Comparison of ENCODE assay signal across 8 cellular contexts in genomic region chr11:71447791-71448256, GRCh38. TPM values are rescaled to one million over a fixed set of nuclear protein-coding genes. Genes with fewer than 3 reads are reported as not detected.
DNase-seq lines count a peak whose midpoint lies in the region; ATAC-seq and TF ChIP-seq lines count a peak whose summit lies in the region.

No MANE protein-coding gene starts in this region.

- H3K36me3 ChIP-seq in BJ (ENCODE audit: control insufficient read depth, insufficient read depth, low read length) = peaks cover 9% of the 10 kb centered on the region
- H3K36me3 ChIP-seq in SJSA1 = peaks cover 3% of the 10 kb centered on the region; the same call in 1 of the 2 replicates
- peaks cover 46% of the 10 kb centered on the region for H3K36me3 ChIP-seq in iPS-20b (ENCODE audit: insufficient read depth, low read depth, low read length)
- peaks cover 0 to 30% (median 15%) of the 10 kb centered on the region in 6 donors for H3K36me3 ChIP-seq in spleen

- in situ Hi-C loops in astrocyte of the spinal cord (cut with HindIII; ENCODE audit: low sequenced_read_pairs) = no loop called here

- peak overlapping the region; percentile 79; the same call in 1 of the 2 replicates for H3K9ac ChIP-seq in iPS-20b (ENCODE audit: low read depth, low read length)

- H3K27me3 ChIP-seq in BJ (ENCODE audit: control insufficient read depth, insufficient read depth, low read length) (no peaks in the 10 kb centered on the region), SJSA1 (replicated peaks) (no peaks in the 10 kb centered on the region), iPS-20b (ENCODE audit: insufficient read depth, low read length) (no peaks in the 10 kb centered on the region), spleen (replicated peaks in 1 of 7) (no peaks in the 10 kb centered on the region)

- 0 out of 2 replicates have a peak overlapping the region, but pooled peaks have one; percentile 42 for H3K27ac ChIP-seq in SJSA1
- H3K27ac ChIP-seq in iPS-20b (ENCODE audit: low read length) = no peak overlapping the region
- H3K27ac ChIP-seq in spleen = peak overlapping the region; percentile 66 to 97 (median 88)

- no peak for TF ChIP-seq POLR2A in spleen (IDR thresholded peaks at IDR 0.05)

- H3K4me1 ChIP-seq in SJSA1 (replicated peaks) (0 out of 2 replicates have a peak, but pooled peaks cover 3% of the 10 kb centered on the region), iPS-20b (ENCODE audit: insufficient read depth, low read length) (peaks cover 9% of the 10 kb centered on the region), spleen (peaks cover 18 to 60% (median 50%) of the 10 kb centered on the region in 6 donors)

- POLR2A ChIA-PET in BJ (lab: Charles Lee) (no interaction called here), HEK293T (lab: Yijun Ruan, JAX) (interaction anchor here (1.5 kb wide), 1 partner anchor 14 kb away, joined by 7 read pairs; no protein-coding TSS in a partner anchor)

- WGBS in spleen, 5 donors = 3 to 8% (median 4%) methylated on average over 13 to 31 of the region's 31 CpGs; no CpG with 5 or more reads in 1 of the 5 donors

- ATAC-seq in HG02981 (IDR thresholded peaks at IDR 0.05; ENCODE audit: unreplicated experiment) = no peak

- CTCF ChIA-PET in BJ (lab: Yijun Ruan, JAX) (no interaction called here), HEK293T (lab: Yijun Ruan, JAX) (interaction anchor here (0.5 kb wide), 1 partner anchor 366 kb away, joined by 3 read pairs; no protein-coding TSS in a partner anchor)

- DNase-seq in BJ (ENCODE audit: low read depth) (no peak), HEK293T (ENCODE audit: extremely low spot score) (peak; percentile 32), SJSA1 (ENCODE audit: low read depth in 1 of 2, low spot score in 2 of 2) (no peak), astrocyte of the spinal cord (ENCODE audit: low read depth, low spot score) (peak; percentile 6), spleen (peak; percentile 93), NCI-H2029 treated with DMSO at 0.1 percent for 48 hours (lab: John Stamatoyannopoulos, UW) (no peak)

- H3K4me3 ChIP-seq in BJ (ENCODE audit: low read depth, low read length) (peak overlapping the region; percentile 83), SJSA1 (peak overlapping the region; percentile 57), astrocyte of the spinal cord (ENCODE audit: low read depth, low read length) (peak overlapping the region; percentile 83), iPS-20b (ENCODE audit: low read length) (peak overlapping the region; percentile 96), spleen (peak overlapping the region; percentile 71 to 93 (median 77))

- H3K9me3 ChIP-seq in SJSA1 (replicated peaks) (no peaks in the 10 kb centered on the region), iPS-20b (ENCODE audit: insufficient read depth, low read depth, low read length) (no peaks in the 10 kb centered on the region), spleen (peaks cover 0 to 13% (median 7%) of the 10 kb centered on the region in 8 donors)

- intact Hi-C loops in spleen (cut with DNase I; ENCODE audit: low total_unique reads) = no loop called here

- TF ChIP-seq CTCF in BJ (IDR thresholded peaks at IDR 0.05; ENCODE audit: insufficient read depth, low read depth, low read length) (no peak), astrocyte of the spinal cord (IDR thresholded peaks at IDR 0.05; ENCODE audit: low read depth, low read length) (no peak), spleen (IDR thresholded peaks at IDR 0.05 in 8 of 11, conservative IDR thresholded peaks at IDR 0.05 in 3 of 11) (no peak)

TF ChIP-seq in HEK293T, 16 proteins besides CTCF, POLR2A, EP300 and RAD21:
- TF ChIP-seq L3MBTL2 (conservative IDR thresholded peaks at IDR 0.05) (peak; percentile 1; the same call in 1 of the 2 replicates), TARDBP (IDR thresholded peaks at IDR 0.05) (no peak), ELF4 (IDR thresholded peaks at IDR 0.05) (no peak), SUZ12 (IDR thresholded peaks at IDR 0.05) (no peak), FOXK2 (IDR thresholded peaks at IDR 0.05) (no peak), CTBP1 (IDR thresholded peaks at IDR 0.05; ENCODE audit: borderline replicate concordance) (peak; percentile 80), PKNOX1 (IDR thresholded peaks at IDR 0.05) (no peak)
TF ChIP-seq in HEK293T: peak in this region for 2.

RNA-seq across cellular contexts. Expression of gene DHCR7, which starts 0.4 kb away (rescaled TPM):
- polyA plus RNA-seq in BJ (2011; rRNA removed) (42.3 and 61.1 TPM in 2 replicates), spleen (1 to 10 TPM; 3.6 to 6.2 (median 4.4) TPM)
- 21.8 and 34.2 TPM in 2 replicates for polyA minus RNA-seq in BJ (2011; rRNA and poly(A)+ RNA removed)
- total RNA-seq in SJSA1 (2014; rRNA removed; shearing (Covaris generic)) = 9.2 and 15.4 TPM in 2 replicates
- total RNA-seq in spleen = 10 to 100 TPM; 10.9 to 26.4 (median 18.2) TPM

RNA-seq across cellular contexts. Expression of gene NADSYN1, which starts 5.2 kb away (rescaled TPM):
- 44.3 and 63.6 TPM in 2 replicates for polyA plus RNA-seq in BJ (2011; rRNA removed)
- polyA minus RNA-seq in BJ (2011; rRNA and poly(A)+ RNA removed) = 60.8 and 95.6 TPM in 2 replicates
- 21.8 and 26.1 TPM in 2 replicates for total RNA-seq in SJSA1 (2014; rRNA removed; shearing (Covaris generic))
- 100 to 1,000 TPM in 6 of 7 donors, 10 to 100 TPM in 1; 89.6 to 137 (median 112) TPM for total RNA-seq in spleen
- polyA plus RNA-seq in spleen = 100 to 1,000 TPM in 1 of 3 donors, 10 to 100 TPM in 2; 68.4 to 101 (median 74.4) TPM

Comparison
In these comparisons a context has a peak if more than half of its experiments do, and no peak if none do; other contexts are left out.
1. DNase-seq: peak in HEK293T (single experiment), astrocyte of the spinal cord (single experiment) and spleen (single experiment); none in BJ (single experiment), SJSA1 (0 of 2) and NCI-H2029 treated with DMSO at 0.1 percent for 48 hours (single experiment).
2. Peak in every context shown above with its lines, with median percentiles within 50 percentile points of each other: H3K4me3 ChIP-seq.